ENCODE assay signal across 9 cellular contexts in the genomic region with DNA sequence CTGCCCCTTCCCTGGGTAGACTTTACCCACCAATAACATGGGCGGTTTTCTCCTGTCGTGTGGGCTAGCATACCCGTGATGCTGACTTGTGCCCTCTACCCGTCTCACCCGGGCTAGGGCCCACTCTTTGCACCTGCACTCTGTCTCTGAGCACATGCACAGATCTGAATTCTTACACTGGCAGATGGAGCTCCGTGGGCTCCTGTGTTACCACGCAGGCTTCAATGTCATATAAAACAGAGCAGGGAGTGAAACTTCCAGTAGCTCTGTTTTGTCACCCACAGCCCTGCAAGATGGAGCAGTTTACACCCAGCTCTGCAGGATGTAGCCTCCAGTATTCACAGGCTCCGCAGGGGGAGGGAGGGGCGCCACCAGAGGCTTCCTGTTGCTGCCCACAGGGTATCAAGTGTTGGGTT. TPM values are rescaled to one million over a fixed set of nuclear protein-coding genes. Genes with fewer than 3 reads are reported as not detected.
DNase-seq lines count a peak whose midpoint lies in the region; ATAC-seq and TF ChIP-seq lines count a peak whose summit lies in the region.
"Had no signal": no experiment of that assay in that cellular context is flagged by ENCODE, and none has a peak within 500 bp of the region (broad histone marks: within the 10 kb centered on the region; RNA-seq: fewer than 3 reads in every experiment).

No MANE protein-coding gene starts in this region.

- peak overlapping the region in 8 of 11 experiments; percentile 85 to 95 (median 88); a peak in 15 of 22 replicates for H3K27ac ChIP-seq in BLaER1 treated with 17β-estradiol and CSF1 and Interleukin-3, amounts not matched to agents 10 nM and 100 nM
- H3K27ac ChIP-seq in brain microvascular endothelial cell, result no peak overlapping the region

- H4K20me1 ChIP-seq in BLaER1 treated with 17β-estradiol and CSF1 and Interleukin-3, amounts not matched to agents 10 nM and 100 nM, result peaks cover 62 to 79% (median 64%) of the 10 kb centered on the region in 11 experiments

- H3K27me3 ChIP-seq in BLaER1 treated with 17β-estradiol and CSF1 and Interleukin-3, amounts not matched to agents 10 nM and 100 nM, result no peaks in the 10 kb centered on the region; a peak in 1 of 22 replicates
- H3K27me3 ChIP-seq in mononuclear cell (ENCODE audit: insufficient read depth, low read length), result no peaks in the 10 kb centered on the region
- H3K27me3 ChIP-seq in brain microvascular endothelial cell (replicated peaks), result no peaks in the 10 kb centered on the region

- ATAC-seq in HG02642 (IDR thresholded peaks at IDR 0.05; ENCODE audit: poor library complexity, unreplicated experiment), result no peak

- peaks cover 0 to 39% (median 23%) of the 10 kb centered on the region in 11 experiments; a peak in 14 of 22 replicates for H3K36me3 ChIP-seq in BLaER1 treated with 17β-estradiol and CSF1 and Interleukin-3, amounts not matched to agents 10 nM and 100 nM
- no peaks in the 10 kb centered on the region for H3K36me3 ChIP-seq in brain microvascular endothelial cell (replicated peaks)

- peak overlapping the region; percentile 84 to 99 (median 96); a peak in 19 of 20 replicates for H3K4me3 ChIP-seq in BLaER1 treated with 17β-estradiol and CSF1 and Interleukin-3, amounts not matched to agents 10 nM and 100 nM
- peak overlapping the region; percentile 72 for H3K4me3 ChIP-seq in mononuclear cell (ENCODE audit: low read length)
- H3K4me3 ChIP-seq in brain microvascular endothelial cell (ENCODE audit: low read depth, low read length), result no peak overlapping the region

- TF ChIP-seq CTCF in brain microvascular endothelial cell (IDR thresholded peaks at IDR 0.05; ENCODE audit: low read depth, low read length, missing control alignments), result no peak

- no peaks in the 10 kb centered on the region for H3K9me3 ChIP-seq in BLaER1 treated with 17β-estradiol and CSF1 and Interleukin-3, amounts not matched to agents 10 nM and 100 nM (replicated peaks in 1 of 11)
- no peaks in the 10 kb centered on the region for H3K9me3 ChIP-seq in mononuclear cell (ENCODE audit: low read depth, low read length)

- H3K9ac ChIP-seq in BLaER1 treated with 17β-estradiol and CSF1 and Interleukin-3, amounts not matched to agents 10 nM and 100 nM, result peak overlapping the region; percentile 88 to 97 (median 93); a peak in 21 of 22 replicates

- in situ Hi-C loops in brain microvascular endothelial cell (cut with HindIII; ENCODE audit: low pct_ligation_motif_present, low sequenced_read_pairs), result no loop called here

- H3K4me2 ChIP-seq in BLaER1 treated with 17β-estradiol and CSF1 and Interleukin-3, amounts not matched to agents 10 nM and 100 nM, result peak overlapping the region; percentile 98 to 100 (median 99)

- DNase-seq in Kasumi-1 (lab: John Stamatoyannopoulos, UW) (peak; percentile 34 to 43), activated gamma-delta T cell treated with Interleukin-2 at 50 U/mL for 16 hours (peak; percentile 84), brain microvascular endothelial cell (no peak), NOMO-1 (lab: John Stamatoyannopoulos, UW; ENCODE audit: unreplicated experiment in 2 of 2) (no peak), ecto neural progenitor cell (ENCODE audit: low spot score) (no peak)

- H3K4me1 ChIP-seq in BLaER1 treated with 17β-estradiol and CSF1 and Interleukin-3, amounts not matched to agents 10 nM and 100 nM, result peaks cover 81 to 90% (median 85%) of the 10 kb centered on the region in 10 experiments
- H3K4me1 ChIP-seq in mononuclear cell (ENCODE audit: insufficient read depth, low read length), result peaks cover 93% of the 10 kb centered on the region

RNA-seq across cellular contexts. Expression of a gene that starts 1.7 kb away (rescaled TPM):
- 90.6 TPM for total RNA-seq in mononuclear cell

RNA-seq across cellular contexts. Expression of a gene that starts 32.5 kb away (rescaled TPM):
- 1.5 TPM for total RNA-seq in mononuclear cell

RNA-seq across cellular contexts. Expression of a gene that starts 42.6 kb away (rescaled TPM):
- total RNA-seq in mononuclear cell, result 1.3 TPM
- total RNA-seq: lung microvascular endothelial cell had no signal

Comparison
In these comparisons a context has a peak if more than half of its experiments do, and no peak if none do; other contexts are left out.
1. DNase-seq: peak in Kasumi-1 (2 of 2) and activated gamma-delta T cell treated with Interleukin-2 at 50 U/mL for 16 hours (single experiment); none in brain microvascular endothelial cell (single experiment), NOMO-1 (0 of 2) and ecto neural progenitor cell (single experiment).